Comparison of ENCODE assay signal across 8 cellular contexts in genomic region chr21:37564924-37565529, GRCh38.
DNase-seq lines count a peak whose midpoint lies in the region; ATAC-seq and TF ChIP-seq lines count a peak whose summit lies in the region.

No MANE protein-coding gene starts in this region.

- H3K27ac ChIP-seq in coronary artery = peak overlapping the region; percentile 89 to 91

- peaks cover 4% of the 10 kb centered on the region for H3K9me3 Mint-ChIP-seq in nephron progenitor cell

- no peak for ATAC-seq in GM21423 (IDR thresholded peaks at IDR 0.05; ENCODE audit: unreplicated experiment)

- no peaks in the 10 kb centered on the region for H3K36me3 Mint-ChIP-seq in nephron progenitor cell (ENCODE audit: low read depth)

- TF ChIP-seq CTCF in coronary artery (IDR thresholded peaks at IDR 0.05) (no peak), nephron progenitor cell (IDR thresholded peaks at IDR 0.05) (no peak), GM10266 (IDR thresholded peaks at IDR 0.05; ENCODE audit: control insufficient read depth, insufficient read depth, low read depth, missing control alignments) (no peak)

- DNase-seq in EL = peak; percentile 31
- peak; percentile 79 for DNase-seq in NCI-H510A (lab: John Stamatoyannopoulos, UW)
- no peak for DNase-seq in coronary artery (ENCODE audit: low spot score)
- no peak for DNase-seq in nephron progenitor cell
- no peak for DNase-seq in GM10266 (ENCODE audit: extremely low spot score)
- no peak for DNase-seq in RPMI8226
- DNase-seq in stimulated activated CD4-positive, alpha-beta T cell treated with anti-CD3 and anti-CD28 coated beads, Interleukin-1b, Interleukin-23, amount 100 ng/mL, for 48 hours = no peak

- peaks cover 42% of the 10 kb centered on the region for H3K27me3 Mint-ChIP-seq in nephron progenitor cell (ENCODE audit: low read depth, poor library complexity)

- H3K27ac Mint-ChIP-seq in nephron progenitor cell = no peak overlapping the region

- H3K4me1 Mint-ChIP-seq in nephron progenitor cell = peaks cover 39% of the 10 kb centered on the region

- H3K4me3 ChIP-seq in coronary artery = peak overlapping the region; percentile 80

- H3K4me3 Mint-ChIP-seq in nephron progenitor cell = peak overlapping the region; percentile 13

Comparison
In these comparisons a context has a peak if more than half of its experiments do, and no peak if none do; other contexts are left out.
1. DNase-seq: peak in EL (single experiment) and NCI-H510A (single experiment); none in coronary artery (single experiment), nephron progenitor cell (single experiment), GM10266 (single experiment), RPMI8226 (single experiment) and stimulated activated CD4-positive, alpha-beta T cell treated with anti-CD3 and anti-CD28 coated beads, Interleukin-1b, Interleukin-23, amount 100 ng/mL, for 48 hours (single experiment).